In genomic region chr3:52061116-52061910, GRCh38 we compare ENCODE assay signal across 1 cellular context.
A peak's percentile ranks its signal among the peaks of the same experiment; 100 is the strongest.
TF ChIP-seq lines count a peak whose summit lies in the region.

No MANE protein-coding gene starts in this region.

TF ChIP-seq in GM12878, 131 proteins besides CTCF, POLR2A, EP300 and RAD21:
- TF ChIP-seq WRNIP1 (IDR thresholded peaks at IDR 0.05; ENCODE audit: borderline replicate concordance, low read depth, low read length), result no peak
- TF ChIP-seq SRF (IDR thresholded peaks at IDR 0.05; ENCODE audit: low read depth in 2 of 2, low read length in 2 of 2), result peak in 1 of 2 experiments; percentile 69; a peak in 1 of 4 replicates
- no peak for TF ChIP-seq EED (IDR thresholded peaks at IDR 0.05; ENCODE audit: low read depth)
- peak; percentile 88 for TF ChIP-seq MLLT1 (IDR thresholded peaks at IDR 0.05)
